In genomic region chr3:140223631-140224030, GRCh38 we compare ENCODE assay signal across 24 cellular contexts.
DNase-seq lines count a peak whose midpoint lies in the region; FAIRE-seq and TF ChIP-seq lines count a peak whose summit lies in the region.
"Had no signal": no experiment of that assay in that cellular context is flagged by ENCODE, and none has a peak within 500 bp of the region (broad histone marks: within the 10 kb centered on the region; RNA-seq: fewer than 3 reads in every experiment).

No MANE protein-coding gene starts in this region.

- TF ChIP-seq CTCF in keratinocyte (optimal IDR thresholded peaks at IDR 0.05 in 1 of 3, IDR thresholded peaks at IDR 0.05 in 1 of 3, conservative IDR thresholded peaks at IDR 0.05 in 1 of 3; ENCODE audit: extremely low read depth in 1 of 3, insufficient read depth in 2 of 3, low read length in 3 of 3): no peak
- TF ChIP-seq CTCF in endodermal cell (conservative IDR thresholded peaks at IDR 0.05): no peak

- peaks cover 16% of the 10 kb centered on the region for H3K9me3 Mint-ChIP-seq in endodermal cell
- H3K9me3 Mint-ChIP-seq: activated CD4-positive, alpha-beta T cell treated with anti-CD3 and anti-CD28 coated beads, Interleukin-2, amount 10 ng/mL, durations not matched to agents 24 days and 14 days had no signal

- H3K4me3 Mint-ChIP-seq in endodermal cell: no peak overlapping the region
- H3K4me3 Mint-ChIP-seq: activated CD4-positive, alpha-beta T cell treated with anti-CD3 and anti-CD28 coated beads, Interleukin-2, amount 10 ng/mL, durations not matched to agents 24 days and 14 days; CD8-positive, alpha-beta memory T cell had no signal

- H3K27me3 ChIP-seq in keratinocyte (ENCODE audit: control insufficient read depth, extremely low read depth, insufficient read depth, low read length) (no peaks in the 10 kb centered on the region), endodermal cell (ENCODE audit: control insufficient read depth, insufficient read depth, low read length, poor library complexity, severe bottlenecking) (no peaks in the 10 kb centered on the region)
- H3K27me3 ChIP-seq: body of pancreas had no signal

- H3K79me2 ChIP-seq in keratinocyte (ENCODE audit: control insufficient read depth, insufficient read depth, low read length): no peaks in the 10 kb centered on the region

- no peaks in the 10 kb centered on the region for H3K36me3 ChIP-seq in keratinocyte (ENCODE audit: control insufficient read depth in 2 of 2, extremely low read depth in 1 of 2, insufficient read depth in 2 of 2, low read length in 2 of 2)
- no peaks in the 10 kb centered on the region for H3K36me3 ChIP-seq in endodermal cell (ENCODE audit: control insufficient read depth, insufficient read depth, low read length)

- no peak overlapping the region for H2AFZ ChIP-seq in keratinocyte (ENCODE audit: control insufficient read depth, low read length)

- H3K27ac Mint-ChIP-seq in endodermal cell: no peak overlapping the region
- H3K27ac Mint-ChIP-seq: activated CD4-positive, alpha-beta T cell treated with anti-CD3 and anti-CD28 coated beads, Interleukin-2, amount 10 ng/mL, durations not matched to agents 24 days and 14 days had no signal

- no peak overlapping the region for H3K4me2 ChIP-seq in keratinocyte (ENCODE audit: control insufficient read depth, extremely low read depth, insufficient read depth, low read depth, low read length)

- H3K4me3 ChIP-seq in keratinocyte (ENCODE audit: control insufficient read depth in 2 of 3, extremely low read depth in 1 of 3, insufficient read depth in 2 of 3, low read depth in 1 of 3, low read length in 3 of 3) (no peak overlapping the region), endodermal cell (ENCODE audit: low read length) (no peak overlapping the region)
- H3K4me3 ChIP-seq: body of pancreas, mucosa of descending colon, SK-N-MC had no signal

- peaks cover 5% of the 10 kb centered on the region for H3K27me3 Mint-ChIP-seq in endodermal cell (ENCODE audit: insufficient read depth)
- H3K27me3 Mint-ChIP-seq: activated CD4-positive, alpha-beta T cell treated with anti-CD3 and anti-CD28 coated beads, Interleukin-2, amount 10 ng/mL, durations not matched to agents 24 days and 14 days had no signal

- H3K9me1 ChIP-seq in keratinocyte (ENCODE audit: control insufficient read depth, extremely low read depth, insufficient read depth, low read length): no peaks in the 10 kb centered on the region

- TF ChIP-seq POLR2A in GM12891 (IDR thresholded peaks at IDR 0.05; ENCODE audit: low read depth, low read length): no peak

- no peaks in the 10 kb centered on the region for H3K4me1 ChIP-seq in keratinocyte (ENCODE audit: control insufficient read depth, extremely low read depth, insufficient read depth, low read length)
- H3K4me1 ChIP-seq in endodermal cell (ENCODE audit: control insufficient read depth, insufficient read depth, low read length): peaks cover 8% of the 10 kb centered on the region
- H3K4me1 ChIP-seq: body of pancreas had no signal

- H4K20me1 ChIP-seq in keratinocyte (ENCODE audit: control insufficient read depth, extremely low read depth, insufficient read depth, low read length): no peaks in the 10 kb centered on the region

- 89% methylated on average over 2 of the region's 2 CpGs; no CpG with 5 or more reads in 1 of the 2 experiments for WGBS in endodermal cell (ENCODE audit: insufficient coverage in 1 of 2, insufficient read length in 1 of 2), 2 experiments

- H3K9ac ChIP-seq in keratinocyte (ENCODE audit: control insufficient read depth, extremely low read depth, insufficient read depth, low read length): no peak overlapping the region
- no peak overlapping the region for H3K9ac ChIP-seq in endodermal cell (ENCODE audit: extremely low read depth, low read length, poor library complexity, severe bottlenecking)

- H3K4me1 Mint-ChIP-seq in endodermal cell: peaks cover 14% of the 10 kb centered on the region
- H3K4me1 Mint-ChIP-seq: activated CD4-positive, alpha-beta T cell treated with anti-CD3 and anti-CD28 coated beads, Interleukin-2, amount 10 ng/mL, durations not matched to agents 24 days and 14 days; CD8-positive, alpha-beta memory T cell had no signal

- no peak overlapping the region for H3K27ac ChIP-seq in keratinocyte (ENCODE audit: control insufficient read depth, insufficient read depth, low read length)
- H3K27ac ChIP-seq in endodermal cell (ENCODE audit: low read depth, low read length): no peak overlapping the region
- H3K27ac ChIP-seq: body of pancreas, SK-N-MC had no signal

- intact Hi-C loops in posterior cingulate gyrus (cut with DNase I): no loop called here

- no peaks in the 10 kb centered on the region for H3K36me3 Mint-ChIP-seq in endodermal cell (ENCODE audit: low read depth)
- H3K36me3 Mint-ChIP-seq: CD8-positive, alpha-beta memory T cell had no signal

- in situ Hi-C loops in ACHN (cut with HindIII; ENCODE audit: low pct_ligation_motif_present, low pct_unique_long_range_greater_than_20kb, low sequenced_read_pairs): no loop called here

- peak; percentile 9 for DNase-seq in ACHN
- peak; percentile 26 for DNase-seq in LHCN-M2 (ENCODE audit: low read depth)
- peak; percentile 77 for DNase-seq in astrocyte of the hippocampus (ENCODE audit: low read depth, low spot score)
- DNase-seq in keratinocyte (ENCODE audit: low read depth, low spot score): no peak
- no peak for DNase-seq in endodermal cell
- DNase-seq in GM12891 (ENCODE audit: insufficient read length, low spot score): no peak
- no peak for DNase-seq in globus pallidus (ENCODE audit: low spot score)
- DNase-seq in posterior cingulate gyrus: no peak
- DNase-seq: activated CD4-positive, alpha-beta T cell treated with anti-CD3 and anti-CD28 coated beads, Interleukin-2, amount 10 ng/mL, durations not matched to agents 24 days and 14 days; activated CD8-positive, alpha-beta memory T cell treated with anti-CD3 and anti-CD28 coated beads, Interleukin-2, amount 50 U/mL, for 48 hours; activated naive CD4-positive, alpha-beta T cell; body of pancreas; CD8-positive, alpha-beta memory T cell; hippocampal formation; left colon; mucosa of descending colon; NCI-H1092; NCI-H510A treated with DMSO at 0.1 percent for 48 hours; nucleus accumbens; stimulated activated CD4-positive, alpha-beta T cell treated with anti-CD3 and anti-CD28 coated beads, Interleukin-4, amount 100 ng/mL, for 4 hours; stimulated activated CD8-positive, alpha-beta memory T cell treated with anti-CD3 and anti-CD28 coated beads, Interleukin-4, amount 100 ng/mL, for 48 hours; substantia nigra; T-helper 9 cell had no signal

- FAIRE-seq in keratinocyte (lab: Jason Lieb, UNC) (peak; percentile 39), GM12891 (lab: Jason Lieb, UNC) (no peak)

- dilution Hi-C loops in keratinocyte (cut with MboI; ENCODE audit: extremely low pct_ligation_motif_present, low sequenced_read_pairs): no loop called here

- no peaks in the 10 kb centered on the region for H3K9me3 ChIP-seq in keratinocyte (ENCODE audit: control insufficient read depth, low read depth, low read length)
- peaks cover 1% of the 10 kb centered on the region for H3K9me3 ChIP-seq in endodermal cell (ENCODE audit: control insufficient read depth, low read length)
- H3K9me3 ChIP-seq: mucosa of descending colon had no signal

TF ChIP-seq in GM12891, 5 proteins besides CTCF, POLR2A, EP300 and RAD21:
- TF ChIP-seq POU2F2 (IDR thresholded peaks at IDR 0.05; ENCODE audit: low read depth, low read length): no peak
- TF ChIP-seq PAX5 (IDR thresholded peaks at IDR 0.05; ENCODE audit: insufficient read depth, low read length, severe bottlenecking): no peak
- no peak for TF ChIP-seq TAF1 (IDR thresholded peaks at IDR 0.05; ENCODE audit: low read depth, low read length)
- TF ChIP-seq SPI1 (IDR thresholded peaks at IDR 0.05; ENCODE audit: low read depth, low read length): no peak
- no peak for TF ChIP-seq POLR2AphosphoS5 (IDR thresholded peaks at IDR 0.05; ENCODE audit: low read depth, low read length)
TF ChIP-seq in GM12891: peak in this region for 0.

Comparison
In these comparisons a context has a peak if more than half of its experiments do, and no peak if none do; other contexts are left out.
1. DNase-seq: peak in ACHN (single experiment), LHCN-M2 (single experiment) and astrocyte of the hippocampus (single experiment); none in keratinocyte (single experiment), endodermal cell (single experiment), GM12891 (single experiment), globus pallidus (single experiment) and posterior cingulate gyrus (0 of 10).